In the genomic region with DNA sequence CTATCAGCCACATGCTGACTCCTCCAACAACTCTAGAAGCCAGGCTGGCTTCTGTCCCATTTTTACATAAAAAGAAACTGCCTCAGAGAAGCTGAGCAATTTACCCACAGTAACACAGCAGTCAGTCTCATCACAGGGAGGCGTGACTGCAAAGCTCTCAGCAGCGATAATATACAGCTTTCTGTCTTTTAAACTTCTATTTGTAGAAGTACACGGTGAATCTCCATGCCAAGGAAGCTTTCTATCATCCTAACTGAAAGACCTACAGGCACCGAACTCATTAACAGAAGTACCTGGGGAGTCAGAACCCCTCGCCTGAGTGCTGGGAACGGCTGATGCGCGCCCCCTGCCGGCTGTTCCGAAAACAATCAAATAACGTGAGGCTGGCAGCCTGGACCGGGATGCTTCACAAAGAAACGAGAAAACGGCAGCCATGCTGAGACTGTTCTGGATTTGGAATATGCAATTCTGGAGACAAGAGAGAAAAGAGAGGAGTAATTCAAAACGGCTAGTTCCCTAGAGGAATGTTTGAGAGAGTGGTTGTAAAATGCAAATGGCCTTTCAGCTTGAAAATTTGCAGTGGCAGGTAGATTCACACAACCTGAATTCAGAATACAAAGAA, we compare ENCODE assay signal across 8 cellular contexts. TPM values are rescaled to one million over a fixed set of nuclear protein-coding genes. Genes with fewer than 3 reads are reported as not detected.
DNase-seq lines count a peak whose midpoint lies in the region; ATAC-seq, FAIRE-seq and TF ChIP-seq lines count a peak whose summit lies in the region.

No MANE protein-coding gene starts in this region.

- 7 to 10% methylated on average over 13 to 15 of the region's 15 CpGs for whole genome bisulfite sequencing in gastroesophageal sphincter (ENCODE audit: low coverage in 1 of 2), 2 donors
- 10 to 11% methylated on average over 15 of the region's 15 CpGs for WGBS in pancreas, 2 donors

- intact Hi-C loops in pancreas (cut with DNase I), result loop anchor here in 1 of 3 donors (5.0 to 10.0 kb wide), 2 partner anchors 490 to 543 kb away; partner anchors contain the start of gene RHOU

- peak overlapping the region; percentile 91 for H3K27ac Mint-ChIP-seq in type B pancreatic cell

- no peak for TF ChIP-seq POLR2A in gastroesophageal sphincter (IDR thresholded peaks at IDR 0.05)

- H3K36me3 ChIP-seq in SJSA1 (no peaks in the 10 kb centered on the region), gastroesophageal sphincter (no peaks in the 10 kb centered on the region), pancreas (no peaks in the 10 kb centered on the region)

- H3K36me3 Mint-ChIP-seq in type B pancreatic cell, result no peaks in the 10 kb centered on the region

- H3K27me3 ChIP-seq in SJSA1 (replicated peaks) (no peaks in the 10 kb centered on the region), gastroesophageal sphincter (no peaks in the 10 kb centered on the region), pancreas (no peaks in the 10 kb centered on the region)

- no peaks in the 10 kb centered on the region for H3K9me3 Mint-ChIP-seq in type B pancreatic cell

- peak; percentile 21 for ATAC-seq in gastroesophageal sphincter
- peak; percentile 29 to 66 (median 62) for ATAC-seq in pancreas
- ATAC-seq in HG03354 (IDR thresholded peaks at IDR 0.05; ENCODE audit: poor library complexity, severe bottlenecking, unreplicated experiment), result no peak

- H3K4me3 Mint-ChIP-seq in type B pancreatic cell, result peak overlapping the region; percentile 73

- no peak for FAIRE-seq in pancreas (lab: Jason Lieb, UNC)

- DNase-seq in GF-D8 (lab: John Stamatoyannopoulos, UW) (peak; percentile 11), NCI-H1092 (lab: John Stamatoyannopoulos, UW) (peak; percentile 81), SJSA1 (ENCODE audit: low read depth in 1 of 2, low spot score in 2 of 2) (peak; percentile 70 to 71), activated gamma-delta T cell treated with Interleukin-2 at 50 U/mL for 16 hours (peak; percentile 84), pancreas (peak; percentile 68 to 92 (median 84)), type B pancreatic cell (ENCODE audit: extremely low spot score, unreplicated experiment) (peak; percentile 88)

- H3K27ac ChIP-seq in SJSA1, result no peak overlapping the region
- H3K27ac ChIP-seq in gastroesophageal sphincter, result peak overlapping the region in 1 of 4 donors; percentile 9
- no peak overlapping the region for H3K27ac ChIP-seq in pancreas

- no peaks in the 10 kb centered on the region for H3K27me3 Mint-ChIP-seq in type B pancreatic cell

- TF ChIP-seq EP300 in gastroesophageal sphincter (IDR thresholded peaks at IDR 0.05), result no peak

- peaks cover 57% of the 10 kb centered on the region for H3K4me1 Mint-ChIP-seq in type B pancreatic cell (ENCODE audit: unreplicated experiment)

- H3K4me1 ChIP-seq in SJSA1 (replicated peaks) (peaks cover 31% of the 10 kb centered on the region), gastroesophageal sphincter (peaks cover 13 to 56% (median 24%) of the 10 kb centered on the region in 3 donors), pancreas (peaks cover 16 to 49% (median 31%) of the 10 kb centered on the region in 3 donors)

- H3K9me3 ChIP-seq in SJSA1 (replicated peaks), result no peaks in the 10 kb centered on the region
- H3K9me3 ChIP-seq in gastroesophageal sphincter, result no peaks in the 10 kb centered on the region
- no peaks in the 10 kb centered on the region for H3K9me3 ChIP-seq in pancreas

- peak; percentile 81 to 90 (median 86) for TF ChIP-seq CTCF in gastroesophageal sphincter (IDR thresholded peaks at IDR 0.05)
- peak; percentile 68 to 86 (median 82) for TF ChIP-seq CTCF in pancreas (IDR thresholded peaks at IDR 0.05)
- peak; percentile 99 for TF ChIP-seq CTCF in type B pancreatic cell (conservative IDR thresholded peaks at IDR 0.05)

- H3K4me3 ChIP-seq in SJSA1, result no peak overlapping the region
- no peak overlapping the region for H3K4me3 ChIP-seq in gastroesophageal sphincter
- H3K4me3 ChIP-seq in pancreas, result no peak overlapping the region

RNA-seq across cellular contexts. Expression of gene RAB4A, which starts 43.5 kb away (rescaled TPM):
- total RNA-seq in SJSA1 (2014; rRNA removed; shearing (Covaris generic)), result 15.3 and 35.6 TPM in 2 replicates
- total RNA-seq in gastroesophageal sphincter (100 to 1,000 TPM in 3 of 4 donors, 10 to 100 TPM in 1; 69.3 to 136 (median 116) TPM), pancreas (10 to 100 TPM; 50.9 to 67.4 (median 57.3) TPM), type B pancreatic cell (ENCODE audit: low replicate concordance) (59.9 and 71.8 TPM in 2 replicates)
- 10 to 100 TPM; 14.5 to 23.4 TPM for polyA plus RNA-seq in pancreas

Comparison
In these comparisons a context has a peak if more than half of its experiments do, and no peak if none do; other contexts are left out.
1. DNase-seq: peak in every context shown above with its lines; median percentile 88 in type B pancreatic cell; 84 in pancreas; 84 in activated gamma-delta T cell treated with Interleukin-2 at 50 U/mL for 16 hours; 81 in NCI-H1092; 70 in SJSA1; 11 in GF-D8.